ENCODE assay signal across 24 cellular contexts in the genomic region with DNA sequence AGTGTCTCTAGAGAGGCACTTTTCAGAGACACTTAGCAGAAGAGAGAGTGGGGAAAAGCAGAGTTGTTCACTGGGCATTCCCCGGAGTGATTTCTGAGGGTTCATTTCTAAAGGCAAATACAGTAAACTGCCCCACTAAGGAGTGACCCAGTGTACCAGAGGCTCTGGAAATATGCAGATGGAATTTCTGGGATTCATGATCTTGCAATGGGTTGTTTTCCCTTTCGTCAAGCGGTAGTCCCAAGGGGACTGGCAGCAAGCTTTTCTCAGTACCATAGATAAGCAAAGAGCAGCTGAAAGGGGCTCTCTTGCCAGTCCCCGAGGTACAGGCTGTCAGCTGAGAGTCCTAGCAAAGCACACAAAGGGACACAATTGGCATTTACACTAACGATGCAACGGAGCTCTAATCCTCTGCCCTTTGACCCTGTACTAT.
DNase-seq lines count a peak whose midpoint lies in the region; ATAC-seq, FAIRE-seq and TF ChIP-seq lines count a peak whose summit lies in the region.
"Had no signal": no experiment of that assay in that cellular context is flagged by ENCODE, and none has a peak within 500 bp of the region (broad histone marks: within the 10 kb centered on the region; RNA-seq: fewer than 3 reads in every experiment).

No MANE protein-coding gene starts in this region.

- H3K9me3 ChIP-seq in right atrium auricular region (no peaks in the 10 kb centered on the region), MM.1S (replicated peaks; ENCODE audit: insufficient read depth, low read length) (no peaks in the 10 kb centered on the region)
- H3K9me3 ChIP-seq: BLaER1, prostate gland had no signal

- H3K4me3 ChIP-seq in choroid plexus epithelial cell (ENCODE audit: low read depth, low read length) (no peak overlapping the region), right atrium auricular region (no peak overlapping the region), MM.1S (ENCODE audit: low read length) (no peak overlapping the region)
- H3K4me3 ChIP-seq: BLaER1, lung, prostate gland had no signal

- DNase-seq in NCI-H1092 treated with DMSO at 0.1 percent for 48 hours (lab: John Stamatoyannopoulos, UW) (peak; percentile 6), NCI-H1092 (lab: John Stamatoyannopoulos, UW) (no peak), choroid plexus epithelial cell (ENCODE audit: low read depth) (peak; percentile 11), right atrium auricular region (ENCODE audit: low spot score) (no peak), stromal cell of bone marrow (ENCODE audit: low read depth) (peak; percentile 39), MM.1S (no peak), GM19239 (ENCODE audit: insufficient read length, low spot score) (no peak)
- DNase-seq: 8988T; activated B cell treated with CpG ODN at 0.5 μM for 24 hours; activated CD8-positive, alpha-beta T cell treated with anti-CD3 and anti-CD28 coated beads, Interleukin-2, amount 10 ng/mL, durations not matched to agents 7 days and 5 days; activated T-cell treated with anti-CD3 and anti-CD28 coated beads, Interleukin-2, amount 50 U/mL, for 48 hours; GDM1; natural killer cell; NCI-H446; SHP77 treated with DMSO at 0.1 percent for 48 hours; T-helper 17 cell had no signal

- H3K4me1 ChIP-seq in right atrium auricular region (peaks cover 0 to 21% of the 10 kb centered on the region in 2 donors), MM.1S (ENCODE audit: low read length) (no peaks in the 10 kb centered on the region)
- H3K4me1 ChIP-seq: BLaER1, prostate gland had no signal

- no peaks in the 10 kb centered on the region for H3K79me2 ChIP-seq in MM.1S (ENCODE audit: low read length)

- no peaks in the 10 kb centered on the region for H3K27me3 ChIP-seq in right atrium auricular region
- H3K27me3 ChIP-seq in MM.1S (replicated peaks; ENCODE audit: insufficient read depth, low read length): no peaks in the 10 kb centered on the region
- H3K27me3 ChIP-seq: BLaER1 had no signal

- H3K27ac ChIP-seq in right atrium auricular region: peak overlapping the region; percentile 15 to 32
- no peak overlapping the region for H3K27ac ChIP-seq in MM.1S (ENCODE audit: low read length)
- H3K27ac ChIP-seq: BLaER1, prostate gland had no signal

- H3K36me3 ChIP-seq in right atrium auricular region (no peaks in the 10 kb centered on the region), MM.1S (replicated peaks; ENCODE audit: insufficient read depth, low read length) (no peaks in the 10 kb centered on the region)
- H3K36me3 ChIP-seq: BLaER1, prostate gland had no signal

- no peak overlapping the region for H2AFZ ChIP-seq in MM.1S (ENCODE audit: low read length)

- no peak for ATAC-seq in HG03469 (IDR thresholded peaks at IDR 0.05; ENCODE audit: unreplicated experiment)
- ATAC-seq: activated CD8-positive, alpha-beta T cell treated with anti-CD3 and anti-CD28 coated beads, Interleukin-2, amount 10 ng/mL, durations not matched to agents 7 days and 5 days; natural killer cell; stimulated activated memory B cell treated with anti-CD40 and anti-IgM and Interleukin-4, amounts not matched to agents 10 μg/mL and 1 μg/mL and 100 μg/mL, for 72 hours; T-helper 17 cell had no signal

- no peaks in the 10 kb centered on the region for H3K9me2 ChIP-seq in MM.1S (replicated peaks; ENCODE audit: insufficient read depth, low read length)

- TF ChIP-seq CTCF in choroid plexus epithelial cell (conservative IDR thresholded peaks at IDR 0.05; ENCODE audit: low read depth, low read length) (no peak), right atrium auricular region (IDR thresholded peaks at IDR 0.05) (no peak), MM.1S (IDR thresholded peaks at IDR 0.05; ENCODE audit: low read length) (no peak)

- no peak overlapping the region for H3K4me2 ChIP-seq in MM.1S (ENCODE audit: low read depth, low read length)
- H3K4me2 ChIP-seq: BLaER1 had no signal

- no peaks in the 10 kb centered on the region for H3F3A ChIP-seq in MM.1S (ENCODE audit: insufficient read depth, low read length)

- no peak for FAIRE-seq in GM19239 (lab: Jason Lieb, UNC)
- FAIRE-seq: endometrium, frontal cortex, GM12891 had no signal

- no peaks in the 10 kb centered on the region for H4K20me1 ChIP-seq in MM.1S (ENCODE audit: insufficient read depth, low read length)
- H4K20me1 ChIP-seq: BLaER1 had no signal

- H3K9ac ChIP-seq in MM.1S (ENCODE audit: low read length): no peak overlapping the region
- H3K9ac ChIP-seq: BLaER1 had no signal

Comparison
In these comparisons a context has a peak if more than half of its experiments do, and no peak if none do; other contexts are left out.
1. DNase-seq: peak in NCI-H1092 treated with DMSO at 0.1 percent for 48 hours (single experiment), choroid plexus epithelial cell (single experiment) and stromal cell of bone marrow (single experiment); none in NCI-H1092 (single experiment), right atrium auricular region (single experiment), MM.1S (single experiment) and GM19239 (single experiment).